In the genomic region with DNA sequence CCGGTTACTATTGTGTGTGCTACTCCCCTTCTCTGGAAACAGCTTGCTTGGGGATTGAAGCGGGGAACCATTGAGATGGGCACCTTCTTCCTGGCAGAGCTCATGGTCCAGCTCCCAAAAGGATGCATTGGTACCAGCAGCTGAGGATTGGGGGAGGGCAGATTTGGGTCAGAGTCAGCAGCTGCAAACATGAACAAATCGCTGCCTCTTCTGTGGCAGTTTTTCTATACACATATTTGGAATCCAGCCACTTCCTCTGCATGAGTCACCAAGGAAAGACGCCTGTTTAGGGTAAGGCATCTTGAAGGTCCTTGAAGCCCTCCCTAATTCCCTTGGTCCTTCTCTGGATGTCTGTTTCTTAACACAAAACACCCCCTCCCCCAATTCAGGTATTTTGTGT, we compare ENCODE assay signal across 21 cellular contexts.
DNase-seq lines count a peak whose midpoint lies in the region; ATAC-seq and TF ChIP-seq lines count a peak whose summit lies in the region.
"Had no signal": no experiment of that assay in that cellular context is flagged by ENCODE, and none has a peak within 500 bp of the region (broad histone marks: within the 10 kb centered on the region; RNA-seq: fewer than 3 reads in every experiment).

No MANE protein-coding gene starts in this region.

- TF ChIP-seq POLR2A in gastrocnemius medialis (IDR thresholded peaks at IDR 0.05) = no peak

- H3K9me3 ChIP-seq in AG04450 (ENCODE audit: control insufficient read depth, insufficient read depth, low read length) (no peaks in the 10 kb centered on the region), T-helper 17 cell (ENCODE audit: control insufficient read depth, low read length, poor library complexity, severe bottlenecking) (no peaks in the 10 kb centered on the region), gastrocnemius medialis (no peaks in the 10 kb centered on the region)
- H3K9me3 ChIP-seq: Peyer's patch, right lobe of liver, transverse colon had no signal

- no peaks in the 10 kb centered on the region for H3K36me3 Mint-ChIP-seq in T-helper 17 cell (ENCODE audit: low read depth)

- ATAC-seq in T-helper 17 cell (peak; percentile 18), gastrocnemius medialis (no peak), left cardiac atrium (no peak)
- ATAC-seq: effector memory CD8-positive, alpha-beta T cell; GM12878; HCT116; right lobe of liver had no signal

- H3K4me3 ChIP-seq in AG04450 (ENCODE audit: low read depth, low read length) (no peak overlapping the region), fibroblast of the aortic adventitia (ENCODE audit: low read depth, low read length) (no peak overlapping the region), gastrocnemius medialis (no peak overlapping the region)
- H3K4me3 ChIP-seq: GM12878, Peyer's patch, right lobe of liver, transverse colon had no signal

- H3K27me3 ChIP-seq in AG04450 (ENCODE audit: control insufficient read depth, insufficient read depth, low read length) (no peaks in the 10 kb centered on the region), gastrocnemius medialis (no peaks in the 10 kb centered on the region)
- H3K27me3 ChIP-seq: Peyer's patch, right lobe of liver, transverse colon had no signal

- H3K27ac Mint-ChIP-seq in T-helper 17 cell = no peak overlapping the region
- H3K27ac Mint-ChIP-seq: effector memory CD8-positive, alpha-beta T cell had no signal

- H3K27me3 Mint-ChIP-seq in T-helper 17 cell = no peaks in the 10 kb centered on the region
- H3K27me3 Mint-ChIP-seq: effector memory CD8-positive, alpha-beta T cell had no signal

- H3K36me3 ChIP-seq in gastrocnemius medialis = no peaks in the 10 kb centered on the region
- H3K36me3 ChIP-seq: Peyer's patch, right lobe of liver, transverse colon had no signal

- intact Hi-C loops in gastrocnemius medialis (cut with DNase I; ENCODE audit: low total_unique reads) = no loop called here
- intact Hi-C loops in left cardiac atrium (cut with DNase I) = no loop called here

- POLR2A ChIA-PET in AG04450 (lab: Yijun Ruan, JAX) = no interaction called here

- DNase-seq in AG04450 (ENCODE audit: low read depth, low spot score) (peak; percentile 2), GM04504 (ENCODE audit: low read depth) (peak; percentile 16), T-helper 17 cell (no peak), fibroblast of the aortic adventitia (ENCODE audit: low read depth) (peak; percentile 6), gastrocnemius medialis (no peak), left cardiac atrium (no peak), NCI-H146 treated with DMSO at 0.1 percent for 48 hours (lab: John Stamatoyannopoulos, UW; ENCODE audit: unreplicated experiment) (no peak), GF-D8 (lab: John Stamatoyannopoulos, UW) (no peak)
- DNase-seq: activated naive CD4-positive, alpha-beta T cell treated with Interleukin-2 at 50 U/mL for 16 hours; DMS79 treated with DMSO at 0.1 percent for 48 hours; effector memory CD8-positive, alpha-beta T cell; midbrain; NCI-H1694 treated with DMSO at 0.1 percent for 48 hours; NCI-H69; Peyer's patch; right lobe of liver; stimulated activated CD4-positive, alpha-beta T cell treated with anti-CD3 and anti-CD28 coated beads, Interleukin-4, amount 100 ng/mL, for 1 hour; transverse colon had no signal

- H3K4me1 Mint-ChIP-seq in T-helper 17 cell = peaks cover 10% of the 10 kb centered on the region

- in situ Hi-C loops in gastrocnemius medialis (cut with MboI; ENCODE audit: low sequenced_read_pairs in 4 of 4) = no loop called here

- TF ChIP-seq CTCF in AG04450 (IDR thresholded peaks at IDR 0.05; ENCODE audit: low read depth, low read length) = no peak
- no peak for TF ChIP-seq CTCF in fibroblast of the aortic adventitia (IDR thresholded peaks at IDR 0.05; ENCODE audit: insufficient read depth, low read length)
- TF ChIP-seq CTCF in gastrocnemius medialis (IDR thresholded peaks at IDR 0.05 in 4 of 5, conservative IDR thresholded peaks at IDR 0.05 in 1 of 5) = no peak

- H3K4me1 ChIP-seq in gastrocnemius medialis = no peaks in the 10 kb centered on the region
- H3K4me1 ChIP-seq: right lobe of liver, transverse colon had no signal

- no peak overlapping the region for H3K4me3 Mint-ChIP-seq in T-helper 17 cell
- H3K4me3 Mint-ChIP-seq: effector memory CD8-positive, alpha-beta T cell had no signal

- H3K27ac ChIP-seq in AG04450 (ENCODE audit: low read depth, low read length) (no peak overlapping the region), gastrocnemius medialis (no peak overlapping the region)
- H3K27ac ChIP-seq: KMS-11, Peyer's patch, right lobe of liver, transverse colon had no signal

- CTCF ChIA-PET in AG04450 (lab: Charles Lee) = interaction anchor here (0.6 kb wide), 1 partner anchor 104 kb away, joined by 3 read pairs; no protein-coding TSS in a partner anchor

Comparison
In these comparisons a context has a peak if more than half of its experiments do, and no peak if none do; other contexts are left out.
1. DNase-seq: peak in AG04450 (single experiment), GM04504 (single experiment) and fibroblast of the aortic adventitia (single experiment); none in T-helper 17 cell (0 of 3), gastrocnemius medialis (0 of 2), left cardiac atrium (single experiment), NCI-H146 treated with DMSO at 0.1 percent for 48 hours (single experiment) and GF-D8 (single experiment).